ENCODE assay signal across 25 cellular contexts in genomic region chr15:29159771-29160455, GRCh38.
"Had no signal": no experiment of that assay in that cellular context is flagged by ENCODE, and none has a peak within 500 bp of the region (broad histone marks: within the 10 kb centered on the region; RNA-seq: fewer than 3 reads in every experiment).

No MANE protein-coding gene starts in this region.

- H3K4me2 ChIP-seq: neural progenitor cell had no signal

- H2AFZ ChIP-seq: neural progenitor cell, parathyroid adenoma had no signal

- H3K27ac Mint-ChIP-seq: naive thymus-derived CD4-positive, alpha-beta T cell; nephron; neural progenitor cell; stimulated activated effector memory CD8-positive, alpha-beta T cell treated with anti-CD3 and anti-CD28 coated beads, Interleukin-12 subunit alpha, Interleukin-12 subunit beta, amount 100 ng/mL, for 72 hours; stimulated activated naive B cell treated with anti-CD40 and anti-IgM and Interleukin-4, amounts not matched to agents 10 μg/mL and 1 μg/mL and 100 μg/mL, for 72 hours; type B pancreatic cell had no signal

- ATAC-seq: naive thymus-derived CD4-positive, alpha-beta T cell; psoas muscle; right cardiac atrium; right lobe of liver; stimulated activated naive B cell treated with anti-CD40 and anti-IgM and Interleukin-4, amounts not matched to agents 10 μg/mL and 1 μg/mL and 100 μg/mL, for 72 hours; upper lobe of right lung had no signal

- DNase-seq: naive thymus-derived CD4-positive, alpha-beta T cell; natural killer cell; nucleus accumbens; ovary; psoas muscle; right lobe of liver; sigmoid colon; small intestine; stimulated activated CD4-positive, alpha-beta T cell treated with anti-CD3 and anti-CD28 coated beads, Interleukin-2, amount 100 ng/mL, for 48 hours; stimulated activated CD4-positive, alpha-beta T cell treated with anti-CD3 and anti-CD28 coated beads, Interleukin-4, amount 100 ng/mL, for 24 hours; stimulated activated naive B cell treated with anti-CD40 and anti-IgM and Interleukin-4, amounts not matched to agents 10 μg/mL and 1 μg/mL and 100 μg/mL, for 72 hours; stimulated activated naive CD4-positive, alpha-beta T cell treated with Interleukin-2 at 50 U/mL for 16 hours; stomach; tibial artery; transverse colon; upper lobe of right lung; uterus had no signal

- H3K36me3 ChIP-seq: neural progenitor cell, neutrophil, ovary, right lobe of liver, sigmoid colon, stomach, tibial artery, transverse colon, upper lobe of right lung, uterus had no signal

- H3K4me3 ChIP-seq: neural progenitor cell, ovary, psoas muscle, right lobe of liver, sigmoid colon, stomach, tibial artery, transverse colon, upper lobe of right lung, uterus had no signal

- H3K4me1 ChIP-seq: neural progenitor cell, parathyroid adenoma, psoas muscle, right lobe of liver, sigmoid colon, stomach, tibial artery, transverse colon, upper lobe of right lung, uterus had no signal

- H3K4me3 Mint-ChIP-seq: naive thymus-derived CD4-positive, alpha-beta T cell; nephron; neural progenitor cell; stimulated activated effector memory CD8-positive, alpha-beta T cell treated with anti-CD3 and anti-CD28 coated beads, Interleukin-12 subunit alpha, Interleukin-12 subunit beta, amount 100 ng/mL, for 72 hours; stimulated activated naive B cell treated with anti-CD40 and anti-IgM and Interleukin-4, amounts not matched to agents 10 μg/mL and 1 μg/mL and 100 μg/mL, for 72 hours; type B pancreatic cell had no signal

- H3K4me1 Mint-ChIP-seq: nephron; neural progenitor cell; stimulated activated naive B cell treated with anti-CD40 and anti-IgM and Interleukin-4, amounts not matched to agents 10 μg/mL and 1 μg/mL and 100 μg/mL, for 72 hours had no signal

- H3K9me3 ChIP-seq: neutrophil, ovary, psoas muscle, right lobe of liver, transverse colon, upper lobe of right lung, uterus had no signal

- H3K27ac ChIP-seq: neural progenitor cell, neutrophil, ovary, parathyroid adenoma, psoas muscle, right lobe of liver, sigmoid colon, stomach, tibial artery, transverse colon, upper lobe of right lung, uterus had no signal

- H3K9me3 Mint-ChIP-seq: natural killer cell had no signal

- H3K36me3 Mint-ChIP-seq: natural killer cell; stimulated activated effector memory CD8-positive, alpha-beta T cell treated with anti-CD3 and anti-CD28 coated beads, Interleukin-12 subunit alpha, Interleukin-12 subunit beta, amount 100 ng/mL, for 72 hours; type B pancreatic cell had no signal

- H3K27me3 ChIP-seq: neural progenitor cell, neutrophil, ovary, right lobe of liver, sigmoid colon, stomach, tibial artery, transverse colon, upper lobe of right lung, uterus had no signal

- H3K9ac ChIP-seq: neural progenitor cell, parathyroid adenoma had no signal

- H3K27me3 Mint-ChIP-seq: progenitor cell of endocrine pancreas, type B pancreatic cell had no signal
